ENCODE assay signal across 27 cellular contexts in the genomic region with DNA sequence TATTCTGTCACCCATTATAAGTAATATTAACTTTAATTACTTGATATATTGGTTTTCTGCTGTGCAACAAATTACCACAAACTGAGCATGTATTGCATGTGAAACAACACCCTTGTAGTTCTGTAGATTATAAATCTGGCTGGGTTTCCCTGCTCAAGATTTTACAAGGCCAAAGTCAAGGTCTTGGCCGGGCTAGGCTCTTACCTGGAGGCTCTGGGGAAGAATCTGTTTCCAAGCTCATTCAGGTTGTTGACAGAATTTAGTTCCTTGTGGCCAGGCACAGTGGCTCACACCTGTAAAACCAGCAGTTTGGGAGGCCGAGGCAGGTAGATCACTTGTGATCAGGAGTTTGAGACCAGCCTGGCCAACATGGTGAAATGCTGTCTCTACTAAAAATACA. TPM values are rescaled to one million over a fixed set of nuclear protein-coding genes. Genes with fewer than 3 reads are reported as not detected.
DNase-seq lines count a peak whose midpoint lies in the region; ATAC-seq, FAIRE-seq and TF ChIP-seq lines count a peak whose summit lies in the region.
"Had no signal": no experiment of that assay in that cellular context is flagged by ENCODE, and none has a peak within 500 bp of the region (broad histone marks: within the 10 kb centered on the region; RNA-seq: fewer than 3 reads in every experiment).

No MANE protein-coding gene starts in this region.

- H3K27ac ChIP-seq in colonic mucosa: peak overlapping the region; percentile 38
- no peak overlapping the region for H3K27ac ChIP-seq in MM.1S (ENCODE audit: low read length)
- H3K27ac ChIP-seq: 22Rv1; BLaER1 treated with 17β-estradiol and CSF1 and Interleukin-3, amounts not matched to agents 10 nM and 100 nM had no signal

- no peak overlapping the region for H2AFZ ChIP-seq in MM.1S (ENCODE audit: low read length)

- no peak overlapping the region for H3K4me3 ChIP-seq in colonic mucosa
- H3K4me3 ChIP-seq in MM.1S (ENCODE audit: low read length): no peak overlapping the region
- H3K4me3 ChIP-seq: BLaER1 treated with 17β-estradiol and CSF1 and Interleukin-3, amounts not matched to agents 10 nM and 100 nM; GM12878; HAP-1 had no signal

- H3F3A ChIP-seq in MM.1S (ENCODE audit: insufficient read depth, low read length): no peaks in the 10 kb centered on the region

- peaks cover 18% of the 10 kb centered on the region for H3K36me3 ChIP-seq in colonic mucosa
- peaks cover 19% of the 10 kb centered on the region; the same call in 1 of the 2 replicates for H3K36me3 ChIP-seq in MM.1S (replicated peaks; ENCODE audit: insufficient read depth, low read length)

- peaks cover 10% of the 10 kb centered on the region for H3K4me1 Mint-ChIP-seq in activated CD4-positive, alpha-beta T cell treated with anti-CD3 and anti-CD28 coated beads, Interleukin-2, amount 10 ng/mL, durations not matched to agents 24 days and 14 days
- H3K4me1 Mint-ChIP-seq: CD14-positive monocyte had no signal

- H3K9me3 Mint-ChIP-seq in activated CD4-positive, alpha-beta T cell treated with anti-CD3 and anti-CD28 coated beads, Interleukin-2, amount 10 ng/mL, durations not matched to agents 24 days and 14 days: peaks cover 7% of the 10 kb centered on the region
- H3K9me3 Mint-ChIP-seq: CD4-positive, alpha-beta T cell; CD8-positive, alpha-beta memory T cell; HFFc6 had no signal

- no peak overlapping the region for H3K9ac ChIP-seq in colonic mucosa (ENCODE audit: low read depth in 2 of 2, low read length in 2 of 2)
- H3K9ac ChIP-seq in MM.1S (ENCODE audit: low read length): no peak overlapping the region
- H3K9ac ChIP-seq: BLaER1 treated with 17β-estradiol and CSF1 and Interleukin-3, amounts not matched to agents 10 nM and 100 nM had no signal

- no peaks in the 10 kb centered on the region for H3K79me2 ChIP-seq in MM.1S (ENCODE audit: low read length)

- TF ChIP-seq POLR2A in GM12891 (IDR thresholded peaks at IDR 0.05; ENCODE audit: low read depth, low read length): no peak

- H3K4me3 Mint-ChIP-seq in activated CD4-positive, alpha-beta T cell treated with anti-CD3 and anti-CD28 coated beads, Interleukin-2, amount 10 ng/mL, durations not matched to agents 24 days and 14 days: no peak overlapping the region
- H3K4me3 Mint-ChIP-seq: B cell; CD14-positive monocyte; CD4-positive, alpha-beta T cell; CD8-positive, alpha-beta memory T cell; HFFc6 had no signal

- H3K36me3 Mint-ChIP-seq in activated CD4-positive, alpha-beta T cell treated with anti-CD3 and anti-CD28 coated beads, Interleukin-2, amount 10 ng/mL, durations not matched to agents 24 days and 14 days (ENCODE audit: low read depth): peaks cover 61% of the 10 kb centered on the region

- H3K27me3 ChIP-seq in colonic mucosa (no peaks in the 10 kb centered on the region), MM.1S (replicated peaks; ENCODE audit: insufficient read depth, low read length) (no peaks in the 10 kb centered on the region)
- H3K27me3 ChIP-seq: BLaER1 treated with 17β-estradiol and CSF1 and Interleukin-3, amounts not matched to agents 10 nM and 100 nM had no signal

- ATAC-seq in left colon (peak; percentile 94), GM21529 (IDR thresholded peaks at IDR 0.05; ENCODE audit: unreplicated experiment) (no peak)
- ATAC-seq: GM12878 had no signal

- TF ChIP-seq CTCF in colonic mucosa (IDR thresholded peaks at IDR 0.05) (no peak), MM.1S (IDR thresholded peaks at IDR 0.05; ENCODE audit: low read length) (no peak)

- no peaks in the 10 kb centered on the region for H3K27me3 Mint-ChIP-seq in activated CD4-positive, alpha-beta T cell treated with anti-CD3 and anti-CD28 coated beads, Interleukin-2, amount 10 ng/mL, durations not matched to agents 24 days and 14 days
- H3K27me3 Mint-ChIP-seq: B cell; CD4-positive, alpha-beta T cell; CD8-positive, alpha-beta memory T cell had no signal

- no peaks in the 10 kb centered on the region for H3K4me1 ChIP-seq in colonic mucosa
- H3K4me1 ChIP-seq in MM.1S (ENCODE audit: low read length): no peaks in the 10 kb centered on the region
- H3K4me1 ChIP-seq: HAP-1 had no signal

- no peak overlapping the region for H3K27ac Mint-ChIP-seq in activated CD4-positive, alpha-beta T cell treated with anti-CD3 and anti-CD28 coated beads, Interleukin-2, amount 10 ng/mL, durations not matched to agents 24 days and 14 days
- H3K27ac Mint-ChIP-seq: CD4-positive, alpha-beta T cell; HFFc6 had no signal

- no peak overlapping the region for H3K4me2 ChIP-seq in MM.1S (ENCODE audit: low read depth, low read length)
- H3K4me2 ChIP-seq: BLaER1 treated with 17β-estradiol and CSF1 and Interleukin-3, amounts not matched to agents 10 nM and 100 nM had no signal

- intact Hi-C loops in activated CD4-positive, alpha-beta T cell treated with anti-CD3 and anti-CD28 coated beads, Interleukin-2, amount 10 ng/mL, durations not matched to agents 24 days and 14 days (cut with micrococcal nuclease): no loop called here
- intact Hi-C loops in colonic mucosa (cut with DNase I) (no loop called here), left colon (cut with DNase I, micrococcal nuclease) (no loop called here)

- H3K9me3 ChIP-seq in colonic mucosa: no peaks in the 10 kb centered on the region
- no peaks in the 10 kb centered on the region for H3K9me3 ChIP-seq in MM.1S (replicated peaks; ENCODE audit: insufficient read depth, low read length)
- H3K9me3 ChIP-seq: HAP-1 had no signal

- FAIRE-seq in GM12891 (lab: Jason Lieb, UNC): peak; percentile 5
- FAIRE-seq: A204.1, D721Med, GM12878, GM18507, H54 had no signal

- no peaks in the 10 kb centered on the region for H3K9me2 ChIP-seq in MM.1S (replicated peaks; ENCODE audit: insufficient read depth, low read length)

- H4K20me1 ChIP-seq in MM.1S (ENCODE audit: insufficient read depth, low read length): no peaks in the 10 kb centered on the region
- H4K20me1 ChIP-seq: BLaER1 treated with 17β-estradiol and CSF1 and Interleukin-3, amounts not matched to agents 10 nM and 100 nM had no signal

- peak; percentile 32 for DNase-seq in activated CD4-positive, alpha-beta T cell treated with anti-CD3 and anti-CD28 coated beads, Interleukin-2, amount 10 ng/mL, durations not matched to agents 24 days and 14 days
- no peak for DNase-seq in activated CD4-positive, alpha-beta T cell treated with anti-CD3 and anti-CD28 coated beads for 48 hours
- no peak for DNase-seq in GM12891 (ENCODE audit: insufficient read length, low spot score)
- DNase-seq in colonic mucosa: peak; percentile 64
- peak; percentile 18 to 31 for DNase-seq in left colon
- no peak for DNase-seq in MM.1S
- no peak for DNase-seq in NCI-H774 (lab: John Stamatoyannopoulos, UW)
- DNase-seq: CD4-positive, alpha-beta T cell; CD8-positive, alpha-beta memory T cell; DMS 273 treated with DMSO at 0.1 percent for 48 hours; DMS79; EL; GDM1; GOT3; HFFc6 had no signal

TF ChIP-seq in GM12891, 5 proteins besides CTCF, POLR2A, EP300 and RAD21:
- TF ChIP-seq PAX5 (IDR thresholded peaks at IDR 0.05; ENCODE audit: insufficient read depth, low read length, severe bottlenecking): no peak
- TF ChIP-seq SPI1 (IDR thresholded peaks at IDR 0.05; ENCODE audit: low read depth, low read length): no peak
- TF ChIP-seq TAF1 (IDR thresholded peaks at IDR 0.05; ENCODE audit: low read depth, low read length): no peak
- no peak for TF ChIP-seq POU2F2 (IDR thresholded peaks at IDR 0.05; ENCODE audit: low read depth, low read length)
- no peak for TF ChIP-seq POLR2AphosphoS5 (IDR thresholded peaks at IDR 0.05; ENCODE audit: low read depth, low read length)

RNA-seq across cellular contexts. Expression of a gene that starts 16.3 kb away (rescaled TPM):
- 113 and 117 TPM in 2 replicates for total RNA-seq in activated CD4-positive, alpha-beta T cell treated with anti-CD3 and anti-CD28 coated beads, Interleukin-2, amount 10 ng/mL, durations not matched to agents 24 days and 14 days
- 36.8 TPM for polyA plus RNA-seq in GM12891 (2012; ENCODE audit: low read depth, missing spikeins)
- 100 to 1,000 TPM in 1 of 2 donors, 10 to 100 TPM in 1; 88.6 to 128 TPM for total RNA-seq in colonic mucosa
- 10 to 100 TPM; 91.4 to 92.4 TPM for total RNA-seq in left colon

RNA-seq across cellular contexts. Expression of a gene that starts 44.8 kb away (rescaled TPM):
- 12.5 and 13.0 TPM in 2 replicates for total RNA-seq in activated CD4-positive, alpha-beta T cell treated with anti-CD3 and anti-CD28 coated beads, Interleukin-2, amount 10 ng/mL, durations not matched to agents 24 days and 14 days
- 38.7 TPM for polyA plus RNA-seq in GM12891 (2012; ENCODE audit: low read depth, missing spikeins)
- under 1 TPM; 0.29 to 0.30 TPM for total RNA-seq in colonic mucosa
- under 1 TPM; 0.40 to 0.98 TPM for total RNA-seq in left colon
- total RNA-seq: HFFc6 had no signal
- polyA plus RNA-seq: AG04450 had no signal

RNA-seq across cellular contexts. Expression of a gene that starts 45.9 kb away (rescaled TPM):
- 23.9 and 25.6 TPM in 2 replicates for total RNA-seq in activated CD4-positive, alpha-beta T cell treated with anti-CD3 and anti-CD28 coated beads, Interleukin-2, amount 10 ng/mL, durations not matched to agents 24 days and 14 days
- polyA plus RNA-seq in GM12891 (2012; ENCODE audit: low read depth, missing spikeins): 11.5 TPM
- total RNA-seq in colonic mucosa (10 to 100 TPM; 11.2 to 14.8 TPM), left colon (10 to 100 TPM; 15.7 to 19.6 TPM)

RNA-seq across cellular contexts. Expression of a gene that starts 51.2 kb away (rescaled TPM):
- 44.0 and 52.2 TPM in 2 replicates for total RNA-seq in activated CD4-positive, alpha-beta T cell treated with anti-CD3 and anti-CD28 coated beads, Interleukin-2, amount 10 ng/mL, durations not matched to agents 24 days and 14 days
- 10.5 TPM for polyA plus RNA-seq in GM12891 (2012; ENCODE audit: low read depth, missing spikeins)
- total RNA-seq in colonic mucosa: 10 to 100 TPM; 37.4 to 48.8 TPM
- 10 to 100 TPM; 26.3 to 37.3 TPM for total RNA-seq in left colon

Comparison
In these comparisons a context has a peak if more than half of its experiments do, and no peak if none do; other contexts are left out.
1. DNase-seq: peak in activated CD4-positive, alpha-beta T cell treated with anti-CD3 and anti-CD28 coated beads, Interleukin-2, amount 10 ng/mL, durations not matched to agents 24 days and 14 days (single experiment), colonic mucosa (single experiment) and left colon (2 of 2); none in activated CD4-positive, alpha-beta T cell treated with anti-CD3 and anti-CD28 coated beads for 48 hours (single experiment), GM12891 (single experiment), MM.1S (single experiment) and NCI-H774 (single experiment).